Comparison of ENCODE assay signal across 26 cellular contexts in the genomic region with DNA sequence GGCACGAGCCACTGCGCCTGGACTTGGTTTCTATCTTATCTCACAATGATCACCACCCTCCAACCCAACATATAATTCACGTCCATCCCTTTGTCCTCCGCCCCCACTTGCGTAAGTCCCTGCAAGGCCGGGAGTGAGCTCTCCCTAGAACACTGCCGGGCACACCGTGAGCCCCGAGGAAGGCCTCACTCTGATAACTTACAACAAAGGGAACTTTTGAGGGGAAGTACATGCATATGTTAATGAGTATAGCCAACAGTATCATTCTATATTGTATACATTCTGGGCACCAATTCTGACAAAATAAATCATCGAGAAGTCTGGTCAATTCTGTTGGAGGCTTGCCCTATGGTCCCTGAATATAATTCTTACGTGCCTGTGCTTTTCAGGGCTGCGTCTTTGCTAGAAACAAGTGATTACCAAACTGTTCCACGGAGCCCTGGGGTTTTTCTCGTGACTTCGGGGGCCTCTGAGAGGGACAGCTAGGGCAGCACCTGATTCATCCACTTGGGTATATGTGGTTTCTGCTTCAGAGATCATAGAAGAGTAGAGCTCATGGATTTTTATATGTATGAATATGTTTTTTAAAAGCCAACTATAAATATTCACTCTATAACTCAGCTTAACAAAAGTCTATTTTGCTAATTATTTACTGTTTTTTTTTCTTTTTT.
"Had no signal": no experiment of that assay in that cellular context is flagged by ENCODE, and none has a peak within 500 bp of the region (broad histone marks: within the 10 kb centered on the region; RNA-seq: fewer than 3 reads in every experiment).

No MANE protein-coding gene starts in this region.

- H3K4me1 Mint-ChIP-seq: activated CD4-positive, alpha-beta T cell treated with anti-CD3 and anti-CD28 coated beads, Interleukin-2, amount 10 ng/mL, durations not matched to agents 24 days and 14 days; activated naive CD4-positive, alpha-beta T cell treated with anti-CD3 and anti-CD28 coated beads, Interleukin-2, amount 10 ng/mL, durations not matched to agents 7 days and 5 days; activated naive CD8-positive, alpha-beta T cell treated with anti-CD3 and anti-CD28 coated beads, Interleukin-2, amount 50 U/mL, for 24 hours; immature natural killer cell; naive thymus-derived CD4-positive, alpha-beta T cell had no signal

- H3K36me3 ChIP-seq: lower lobe of right lung, ovary, prostate gland, tibial nerve had no signal

- H3K9me3 ChIP-seq: lower lobe of right lung, ovary, prostate gland, tibial nerve had no signal

- H3K4me3 ChIP-seq: hepatocyte, lower lobe of right lung, ovary, prostate gland, tibial nerve had no signal

- ATAC-seq: activated CD8-positive, alpha-beta memory T cell treated with anti-CD3 and anti-CD28 coated beads, Interleukin-2, amount 10 ng/mL, durations not matched to agents 7 days and 5 days; activated CD8-positive, alpha-beta T cell treated with anti-CD3 and anti-CD28 coated beads for 36 hours; activated naive CD8-positive, alpha-beta T cell treated with anti-CD3 and anti-CD28 coated beads, Interleukin-2, amount 50 U/mL, for 24 hours; esophagus mucosa; left lobe of liver; lower lobe of right lung; naive thymus-derived CD4-positive, alpha-beta T cell; stimulated activated naive CD8-positive, alpha-beta T cell treated with anti-CD3 and anti-CD28 coated beads, Interleukin-15, amount 100 ng/mL, for 72 hours had no signal

- H3K27ac Mint-ChIP-seq: activated CD4-positive, alpha-beta T cell treated with anti-CD3 and anti-CD28 coated beads, Interleukin-2, amount 10 ng/mL, durations not matched to agents 24 days and 14 days; activated CD8-positive, alpha-beta memory T cell treated with anti-CD3 and anti-CD28 coated beads, Interleukin-2, amount 10 ng/mL, durations not matched to agents 7 days and 5 days; activated CD8-positive, alpha-beta T cell treated with anti-CD3 and anti-CD28 coated beads for 36 hours; activated naive CD4-positive, alpha-beta T cell treated with anti-CD3 and anti-CD28 coated beads, Interleukin-2, amount 10 ng/mL, durations not matched to agents 7 days and 5 days; activated naive CD8-positive, alpha-beta T cell treated with anti-CD3 and anti-CD28 coated beads, Interleukin-2, amount 50 U/mL, for 24 hours; immature natural killer cell; naive thymus-derived CD4-positive, alpha-beta T cell; stimulated activated naive CD8-positive, alpha-beta T cell treated with anti-CD3 and anti-CD28 coated beads, Interleukin-15, amount 100 ng/mL, for 72 hours had no signal

- H3K27me3 Mint-ChIP-seq: activated CD4-positive, alpha-beta T cell treated with anti-CD3 and anti-CD28 coated beads, Interleukin-2, amount 10 ng/mL, durations not matched to agents 24 days and 14 days; activated CD8-positive, alpha-beta memory T cell treated with anti-CD3 and anti-CD28 coated beads, Interleukin-2, amount 10 ng/mL, durations not matched to agents 7 days and 5 days; activated CD8-positive, alpha-beta T cell treated with anti-CD3 and anti-CD28 coated beads for 36 hours; activated naive CD4-positive, alpha-beta T cell treated with anti-CD3 and anti-CD28 coated beads, Interleukin-2, amount 10 ng/mL, durations not matched to agents 7 days and 5 days; activated naive CD8-positive, alpha-beta T cell treated with anti-CD3 and anti-CD28 coated beads, Interleukin-2, amount 50 U/mL, for 24 hours; naive thymus-derived CD4-positive, alpha-beta T cell; stimulated activated naive CD8-positive, alpha-beta T cell treated with anti-CD3 and anti-CD28 coated beads, Interleukin-15, amount 100 ng/mL, for 72 hours had no signal

- H3K36me3 Mint-ChIP-seq: activated CD8-positive, alpha-beta memory T cell treated with anti-CD3 and anti-CD28 coated beads, Interleukin-2, amount 10 ng/mL, durations not matched to agents 7 days and 5 days; activated naive CD4-positive, alpha-beta T cell treated with anti-CD3 and anti-CD28 coated beads, Interleukin-2, amount 10 ng/mL, durations not matched to agents 7 days and 5 days; brain; immature natural killer cell had no signal

- H3K4me1 ChIP-seq: lower lobe of right lung, prostate gland had no signal

- H3K27me3 ChIP-seq: hepatocyte, ovary, tibial nerve had no signal

- H3K4me3 Mint-ChIP-seq: activated CD4-positive, alpha-beta T cell treated with anti-CD3 and anti-CD28 coated beads, Interleukin-2, amount 10 ng/mL, durations not matched to agents 24 days and 14 days; activated CD8-positive, alpha-beta memory T cell treated with anti-CD3 and anti-CD28 coated beads, Interleukin-2, amount 10 ng/mL, durations not matched to agents 7 days and 5 days; activated CD8-positive, alpha-beta T cell treated with anti-CD3 and anti-CD28 coated beads for 36 hours; activated naive CD4-positive, alpha-beta T cell treated with anti-CD3 and anti-CD28 coated beads, Interleukin-2, amount 10 ng/mL, durations not matched to agents 7 days and 5 days; activated naive CD8-positive, alpha-beta T cell treated with anti-CD3 and anti-CD28 coated beads, Interleukin-2, amount 50 U/mL, for 24 hours; brain; immature natural killer cell; naive thymus-derived CD4-positive, alpha-beta T cell; stimulated activated naive CD8-positive, alpha-beta T cell treated with anti-CD3 and anti-CD28 coated beads, Interleukin-15, amount 100 ng/mL, for 72 hours had no signal

- DNase-seq: activated CD4-positive, alpha-beta T cell treated with anti-CD3 and anti-CD28 coated beads, Interleukin-2, amount 10 ng/mL, durations not matched to agents 24 days and 14 days; activated CD8-positive, alpha-beta memory T cell treated with anti-CD3 and anti-CD28 coated beads, Interleukin-2, amount 10 ng/mL, durations not matched to agents 7 days and 5 days; activated CD8-positive, alpha-beta T cell treated with anti-CD3 and anti-CD28 coated beads for 36 hours; activated effector memory CD4-positive, alpha-beta T cell treated with anti-CD3 and anti-CD28 coated beads, Interleukin-2, amount 50 U/mL, for 16 hours; activated naive CD4-positive, alpha-beta T cell treated with anti-CD3 and anti-CD28 coated beads, Interleukin-2, amount 10 ng/mL, durations not matched to agents 7 days and 5 days; activated naive CD8-positive, alpha-beta T cell treated with anti-CD3 and anti-CD28 coated beads, Interleukin-2, amount 50 U/mL, for 24 hours; activated T-cell treated with anti-CD3 and anti-CD28 coated beads for 4 hours; effector memory CD4-positive, alpha-beta T cell; foreskin melanocyte; glutamatergic neuron; immature natural killer cell; lower lobe of right lung; mesendoderm; naive thymus-derived CD4-positive, alpha-beta T cell; ovary; stimulated activated CD4-positive, alpha-beta T cell treated with anti-CD3 and anti-CD28 coated beads, Interleukin-12 subunit alpha, Interleukin-12 subunit beta, amount 100 ng/mL, for 4 hours; stimulated activated CD4-positive, alpha-beta T cell treated with anti-CD3 and anti-CD28 coated beads, Interleukin-4, amount 100 ng/mL, for 4 hours; stimulated activated naive CD8-positive, alpha-beta T cell treated with anti-CD3 and anti-CD28 coated beads, Interleukin-15, amount 100 ng/mL, for 72 hours; T-helper 2 cell had no signal

- H3K9me3 Mint-ChIP-seq: activated CD4-positive, alpha-beta T cell treated with anti-CD3 and anti-CD28 coated beads, Interleukin-2, amount 10 ng/mL, durations not matched to agents 24 days and 14 days; activated CD8-positive, alpha-beta T cell treated with anti-CD3 and anti-CD28 coated beads for 36 hours; activated naive CD8-positive, alpha-beta T cell treated with anti-CD3 and anti-CD28 coated beads, Interleukin-2, amount 50 U/mL, for 24 hours; immature natural killer cell; stimulated activated naive CD8-positive, alpha-beta T cell treated with anti-CD3 and anti-CD28 coated beads, Interleukin-15, amount 100 ng/mL, for 72 hours had no signal

- H3K27ac ChIP-seq: hepatocyte, lower lobe of right lung, ovary, prostate gland, tibial nerve, VCaP had no signal
